1 cellular context compared by ENCODE assay signal in genomic region chr13:48066310-48066989, GRCh38.
TF ChIP-seq lines count a peak whose summit lies in the region.

No MANE protein-coding gene starts in this region.

TF ChIP-seq in H1, 55 proteins besides CTCF, POLR2A, EP300 and RAD21 (continued from another document):
- no peak for TF ChIP-seq TAF7 (optimal IDR thresholded peaks at IDR 0.05; ENCODE audit: borderline replicate concordance, low read depth, low read length)
- no peak for TF ChIP-seq HDAC2 (IDR thresholded peaks at IDR 0.05; ENCODE audit: borderline replicate concordance in 1 of 2, low read depth in 2 of 2, low read length in 2 of 2)
- no peak for TF ChIP-seq SAP30 (IDR thresholded peaks at IDR 0.05; ENCODE audit: insufficient read depth, insufficient replicate concordance, low read length)
- TF ChIP-seq SUZ12 (IDR thresholded peaks at IDR 0.05; ENCODE audit: low read length): no peak
- no peak for TF ChIP-seq SIX5 (IDR thresholded peaks at IDR 0.05; ENCODE audit: low read depth, low read length)
- TF ChIP-seq POU5F1 (IDR thresholded peaks at IDR 0.05; ENCODE audit: low read depth, low read length): no peak
- TF ChIP-seq ZNF274 (IDR thresholded peaks at IDR 0.05; ENCODE audit: borderline replicate concordance, extremely low read depth, low read length): no peak
- no peak for TF ChIP-seq EZH2 (IDR thresholded peaks at IDR 0.05; ENCODE audit: low read depth, low read length, severe bottlenecking)
- TF ChIP-seq RBBP5 (IDR thresholded peaks at IDR 0.05; ENCODE audit: borderline replicate concordance, low read depth, low read length): no peak
